In the genomic region with DNA sequence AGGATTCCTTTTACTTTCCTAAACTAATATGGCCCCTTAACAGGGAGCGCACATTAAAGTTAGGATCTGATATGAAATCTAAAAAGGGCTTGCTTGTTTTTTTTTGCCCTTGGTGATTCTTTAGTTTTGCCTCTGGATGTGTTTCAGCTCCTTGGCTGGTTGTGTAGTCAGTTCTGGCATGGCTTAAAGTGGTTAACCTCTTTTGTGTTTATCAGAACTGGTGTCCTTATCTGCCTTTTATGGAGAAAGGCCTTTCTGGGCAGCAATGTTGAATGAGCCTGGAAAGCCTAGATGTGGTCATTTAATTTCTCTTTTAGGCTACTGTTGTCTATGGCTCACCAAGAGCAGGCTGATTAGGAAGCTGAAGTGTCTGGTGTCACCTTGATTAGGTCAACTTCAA, we compare ENCODE assay signal across 23 cellular contexts.
DNase-seq lines count a peak whose midpoint lies in the region; ATAC-seq and TF ChIP-seq lines count a peak whose summit lies in the region.
"Had no signal": no experiment of that assay in that cellular context is flagged by ENCODE, and none has a peak within 500 bp of the region (broad histone marks: within the 10 kb centered on the region; RNA-seq: fewer than 3 reads in every experiment).

No MANE protein-coding gene starts in this region.

- DNase-seq in heart right ventricle (no peak), left cardiac atrium (no peak), fibroblast of pulmonary artery (ENCODE audit: low read depth) (peak; percentile 22), aorta (no peak)
- no peak for DNase-seq in activated CD4-positive, alpha-beta T cell treated with anti-CD3 and anti-CD28 coated beads for 4 hours
- DNase-seq: activated CD8-positive, alpha-beta T cell treated with anti-CD3 and anti-CD28 coated beads, Interleukin-2, amount 10 ng/mL, durations not matched to agents 7 days and 5 days; anterior cingulate cortex; CD4-positive, alpha-beta memory T cell; central memory CD4-positive, alpha-beta T cell; effector memory CD8-positive, alpha-beta T cell; EL; GOT3; HFFc6; hypothalamus; mammary epithelial cell; occipital lobe had no signal

- intact Hi-C loops in heart right ventricle (cut with DNase I) (no loop called here), left cardiac atrium (cut with DNase I) (no loop called here), aorta (cut with DNase I) (loop anchor here in 1 of 2 donors (5.0 kb wide), 1 partner anchor 36 kb away; no protein-coding TSS in a partner anchor)

- no peaks in the 10 kb centered on the region for H3K27me3 ChIP-seq in heart right ventricle
- no peaks in the 10 kb centered on the region for H3K27me3 ChIP-seq in aorta (ENCODE audit: control insufficient read depth in 1 of 2, insufficient read depth in 2 of 2, low read length in 1 of 2)

- H3K27ac ChIP-seq in heart right ventricle (peak overlapping the region in 8 of 10 donors; percentile 5 to 98 (median 70)), VCaP (peak overlapping the region; percentile 33; the same call in 1 of the 2 replicates), aorta (ENCODE audit: low read depth in 1 of 2, low read length in 2 of 2) (peak overlapping the region; percentile 43 to 64)

- H3K4me3 ChIP-seq in heart right ventricle (no peak overlapping the region), fibroblast of pulmonary artery (replicated peaks; ENCODE audit: low read depth, low read length) (no peak overlapping the region), aorta (ENCODE audit: low read length in 2 of 2) (no peak overlapping the region)
- H3K4me3 ChIP-seq: K562, mucosa of descending colon had no signal

- H3K4me1 ChIP-seq in heart right ventricle: peaks cover 22 to 62% (median 30%) of the 10 kb centered on the region in 9 donors
- H3K4me1 ChIP-seq in aorta (ENCODE audit: control insufficient read depth in 1 of 2, insufficient read depth in 2 of 2, low read length in 2 of 2): peaks cover 0 to 12% of the 10 kb centered on the region in 2 donors

- ATAC-seq in heart right ventricle (no peak), left cardiac atrium (no peak), aorta (ENCODE audit: low FRiP score) (no peak), GM19035 (IDR thresholded peaks at IDR 0.05; ENCODE audit: unreplicated experiment) (no peak)
- ATAC-seq: activated CD8-positive, alpha-beta T cell treated with anti-CD3 and anti-CD28 coated beads, Interleukin-2, amount 10 ng/mL, durations not matched to agents 7 days and 5 days; activated naive CD4-positive, alpha-beta T cell treated with anti-CD3 and anti-CD28 coated beads, Interleukin-2, amount 50 U/mL, for 72 hours; effector memory CD8-positive, alpha-beta T cell; natural killer cell treated with Interleukin-12 subunit alpha and Interleukin-12 subunit beta and Interleukin-15 and Interleukin-18, amount 100 ng/mL, for 72 hours; stimulated activated memory B cell treated with anti-CD40 and anti-IgM and Interleukin-4, amounts not matched to agents 10 μg/mL and 1 μg/mL and 100 μg/mL, for 72 hours had no signal

- H3K36me3 ChIP-seq in heart right ventricle: no peaks in the 10 kb centered on the region
- H3K36me3 ChIP-seq in aorta (ENCODE audit: control insufficient read depth in 1 of 2, insufficient read depth in 2 of 2, low read length in 1 of 2): peaks cover 0 to 4% of the 10 kb centered on the region in 2 donors

- TF ChIP-seq CTCF in heart right ventricle (IDR thresholded peaks at IDR 0.05) (no peak), VCaP (conservative IDR thresholded peaks at IDR 0.05) (no peak), fibroblast of pulmonary artery (IDR thresholded peaks at IDR 0.05; ENCODE audit: low read length, missing control alignments) (no peak)

- H3K9me3 ChIP-seq in heart right ventricle (no peaks in the 10 kb centered on the region), aorta (ENCODE audit: control insufficient read depth, low read length) (no peaks in the 10 kb centered on the region)
- H3K9me3 ChIP-seq: mucosa of descending colon had no signal

- WGBS in heart right ventricle, 2 donors: 93 to 100% methylated on average over 1 of the region's 1 CpG
- WGBS in aorta, 2 donors: 0 to 14% methylated on average over 1 of the region's 1 CpG
